ENCODE assay signal across 17 cellular contexts in genomic region chr7:159127691-159128642, GRCh38. TPM values are rescaled to one million over a fixed set of nuclear protein-coding genes. Genes with fewer than 3 reads are reported as not detected.
"Had no signal": no experiment of that assay in that cellular context is flagged by ENCODE, and none has a peak within 500 bp of the region (broad histone marks: within the 10 kb centered on the region; RNA-seq: fewer than 3 reads in every experiment).

No MANE protein-coding gene starts in this region.

- H3K36me3 Mint-ChIP-seq: mesothelial cell of epicardium; stimulated activated effector memory CD8-positive, alpha-beta T cell treated with anti-CD3 and anti-CD28 coated beads, Interleukin-12 subunit alpha, Interleukin-12 subunit beta, amount 100 ng/mL, for 72 hours had no signal

- H3K27ac ChIP-seq: lower lobe of right lung, psoas muscle, tibial artery, WERI-Rb-1 had no signal

- H3K27ac Mint-ChIP-seq: activated CD4-positive, alpha-beta memory T cell treated with anti-CD3 and anti-CD28 coated beads, Interleukin-2, amount 10 ng/mL, durations not matched to agents 7 days and 5 days; activated CD4-positive, alpha-beta T cell treated with anti-CD3 and anti-CD28 coated beads for 36 hours; activated T-helper 1 cell treated with anti-CD3 and anti-CD28 coated beads, Interleukin-12 subunit alpha, Interleukin-12 subunit beta, Interleukin-2, Interleukin-4 antibody, amounts not matched to agents 30 ng/mL and 10 ng/mL and 1 ng/mL, durations not matched to agents 14 hours and 24 hours and 36 hours; mesothelial cell of epicardium; nephron progenitor cell; stimulated activated effector memory CD8-positive, alpha-beta T cell treated with anti-CD3 and anti-CD28 coated beads, Interleukin-12 subunit alpha, Interleukin-12 subunit beta, amount 100 ng/mL, for 72 hours; T-helper 17 cell had no signal

- DNase-seq: activated CD4-positive, alpha-beta memory T cell treated with anti-CD3 and anti-CD28 coated beads, Interleukin-2, amount 10 ng/mL, durations not matched to agents 7 days and 5 days; activated CD4-positive, alpha-beta T cell treated with anti-CD3 and anti-CD28 coated beads for 36 hours; activated naive CD4-positive, alpha-beta T cell treated with Interleukin-2 at 50 U/mL for 16 hours; hypothalamus; kidney glomerular epithelial cell; lower lobe of right lung; nephron progenitor cell; psoas muscle; stimulated activated CD4-positive, alpha-beta T cell treated with anti-CD3 and anti-CD28 coated beads, Interleukin-12 subunit alpha, Interleukin-12 subunit beta, amount 100 ng/mL, for 4 hours; stimulated activated CD4-positive, alpha-beta T cell treated with anti-CD3 and anti-CD28 coated beads, Interleukin-2, amount 100 ng/mL, for 24 hours; T-helper 17 cell; WERI-Rb-1 had no signal

- H3K4me3 ChIP-seq: lower lobe of right lung, psoas muscle, tibial artery had no signal

- H3K27me3 Mint-ChIP-seq: activated CD4-positive, alpha-beta T cell treated with anti-CD3 and anti-CD28 coated beads for 36 hours had no signal

- H3K9me3 ChIP-seq: lower lobe of right lung, psoas muscle, tibial artery had no signal

- H3K4me1 Mint-ChIP-seq: activated CD4-positive, alpha-beta memory T cell treated with anti-CD3 and anti-CD28 coated beads, Interleukin-2, amount 10 ng/mL, durations not matched to agents 7 days and 5 days; activated CD4-positive, alpha-beta T cell treated with anti-CD3 and anti-CD28 coated beads for 36 hours; stimulated activated effector memory CD8-positive, alpha-beta T cell treated with anti-CD3 and anti-CD28 coated beads, Interleukin-12 subunit alpha, Interleukin-12 subunit beta, amount 100 ng/mL, for 72 hours; T-helper 17 cell had no signal

- H3K27me3 ChIP-seq: tibial artery had no signal

- H3K36me3 ChIP-seq: lower lobe of right lung, WERI-Rb-1 had no signal

- H3K4me3 Mint-ChIP-seq: activated CD4-positive, alpha-beta memory T cell treated with anti-CD3 and anti-CD28 coated beads, Interleukin-2, amount 10 ng/mL, durations not matched to agents 7 days and 5 days; activated CD4-positive, alpha-beta T cell treated with anti-CD3 and anti-CD28 coated beads for 36 hours; activated T-helper 1 cell treated with anti-CD3 and anti-CD28 coated beads, Interleukin-12 subunit alpha, Interleukin-12 subunit beta, Interleukin-2, Interleukin-4 antibody, amounts not matched to agents 30 ng/mL and 10 ng/mL and 1 ng/mL, durations not matched to agents 14 hours and 24 hours and 36 hours; mesothelial cell of epicardium; nephron progenitor cell; stimulated activated effector memory CD8-positive, alpha-beta T cell treated with anti-CD3 and anti-CD28 coated beads, Interleukin-12 subunit alpha, Interleukin-12 subunit beta, amount 100 ng/mL, for 72 hours; T-helper 17 cell had no signal

- H3K9me3 Mint-ChIP-seq: activated CD4-positive, alpha-beta memory T cell treated with anti-CD3 and anti-CD28 coated beads, Interleukin-2, amount 10 ng/mL, durations not matched to agents 7 days and 5 days; activated T-helper 1 cell treated with anti-CD3 and anti-CD28 coated beads, Interleukin-12 subunit alpha, Interleukin-12 subunit beta, Interleukin-2, Interleukin-4 antibody, amounts not matched to agents 30 ng/mL and 10 ng/mL and 1 ng/mL, durations not matched to agents 14 hours and 24 hours and 36 hours; mesothelial cell of epicardium; nephron progenitor cell; stimulated activated effector memory CD8-positive, alpha-beta T cell treated with anti-CD3 and anti-CD28 coated beads, Interleukin-12 subunit alpha, Interleukin-12 subunit beta, amount 100 ng/mL, for 72 hours had no signal

- H3K4me1 ChIP-seq: lower lobe of right lung, psoas muscle, tibial artery had no signal

RNA-seq across cellular contexts. Expression of gene VIPR2, which starts 16.7 kb away (rescaled TPM):
- total RNA-seq: bronchial epithelial cell, T-helper 17 cell had no signal
